In genomic region chr17:68101075-68101991, GRCh38 we compare ENCODE assay signal across 8 cellular contexts.
DNase-seq lines count a peak whose midpoint lies in the region; ATAC-seq, FAIRE-seq and TF ChIP-seq lines count a peak whose summit lies in the region.

No MANE protein-coding gene starts in this region.

- peak overlapping the region; percentile 70 for H3K4me3 ChIP-seq in GM12878
- peak overlapping the region; percentile 50 for H3K4me3 ChIP-seq in hepatocyte
- peak overlapping the region; percentile 89 for H3K4me3 ChIP-seq in urinary bladder (ENCODE audit: low read depth, low read length)

- 15% methylated on average over 50 of the region's 88 CpGs for WGBS in GM12878 (ENCODE audit: insufficient coverage, insufficient replicate concordance, low lambda C conversion rate, missing lambda C conversion rate)
- 9% methylated on average over 55 of the region's 88 CpGs for WGBS in hepatocyte (ENCODE audit: low lambda C conversion rate, missing lambda C conversion rate)
- WGBS in urinary bladder: 4% methylated on average over 88 of the region's 88 CpGs

- in situ Hi-C loops in GM12878 (cut with MboI): no loop called here

- H3K9ac ChIP-seq in GM12878 (ENCODE audit: control insufficient read depth, insufficient read depth, low read length): peak overlapping the region; percentile 56

- H4K20me1 ChIP-seq in GM12878 (ENCODE audit: control insufficient read depth, insufficient read depth): no peaks in the 10 kb centered on the region
- H4K20me1 ChIP-seq in hepatocyte (ENCODE audit: insufficient read depth, poor library complexity, severe bottlenecking): peaks cover 12% of the 10 kb centered on the region

- no peak for FAIRE-seq in GM12878 (lab: Jason Lieb, UNC)

- H3K27me3 ChIP-seq in GM12878 (replicated peaks in 1 of 2; ENCODE audit: control insufficient read depth in 2 of 2, insufficient read depth in 2 of 2, low read length in 1 of 2): 0 out of 4 replicates have a peak, but pooled peaks cover 0 to 3% of the 10 kb centered on the region in 2 experiments
- no peaks in the 10 kb centered on the region for H3K27me3 ChIP-seq in hepatocyte

- H3K27ac ChIP-seq in GM12878 (ENCODE audit: control insufficient read depth, insufficient read depth) (no peak overlapping the region), hepatocyte (peak overlapping the region; percentile 95), urinary bladder (ENCODE audit: low read depth) (peak overlapping the region; percentile 89)

- TF ChIP-seq EP300 in GM12878 (IDR thresholded peaks at IDR 0.05; ENCODE audit: borderline replicate concordance in 1 of 2, control insufficient read depth in 1 of 2, low read depth in 2 of 2, low read length in 2 of 2): no peak

- ATAC-seq in HG02610 (IDR thresholded peaks at IDR 0.05; ENCODE audit: unreplicated experiment): peak; percentile 71
- ATAC-seq in GM12878: peak; percentile 98

- H3K9me2 ChIP-seq in hepatocyte (replicated peaks; ENCODE audit: insufficient read depth): no peaks in the 10 kb centered on the region

- TF ChIP-seq CTCF in GM12878 (IDR thresholded peaks at IDR 0.05 in 2 of 3, conservative IDR thresholded peaks at IDR 0.05 in 1 of 3; ENCODE audit: control insufficient read depth in 2 of 3, extremely low read depth in 1 of 3, insufficient read depth in 1 of 3, low read depth in 3 of 3, low read length in 3 of 3) (no peak), hepatocyte (IDR thresholded peaks at IDR 0.05; ENCODE audit: poor library complexity) (no peak)

- SMC1A ChIA-PET in GM12878 (lab: Charles Lee; ENCODE audit: uncharacterized antibody, unreplicated experiment): no interaction called here

- H3K4me2 ChIP-seq in GM12878 (ENCODE audit: control insufficient read depth, insufficient read depth): peak overlapping the region; percentile 82
- H3K4me2 ChIP-seq in hepatocyte: peak overlapping the region; percentile 95

- RAD21 ChIA-PET in GM12878 (lab: Charles Lee; ENCODE audit: unreplicated experiment): no interaction called here

- H2AFZ ChIP-seq in GM12878 (ENCODE audit: control insufficient read depth, low read depth, low read length) (peak overlapping the region; percentile 90), hepatocyte (peak overlapping the region; percentile 87)

- POLR2A ChIA-PET in GM12878 (lab: Charles Lee): interaction anchor here (0.5 to 1.0 kb wide), 2 partner anchors 131 to 386 kb away, joined by 3 to 4 read pairs; no protein-coding TSS in a partner anchor

- TF ChIP-seq RAD21 in GM12878 (IDR thresholded peaks at IDR 0.05; ENCODE audit: insufficient read depth, low read depth, low read length): no peak

- no peaks in the 10 kb centered on the region; the same call in 2 of the 3 replicates for H3K9me3 ChIP-seq in GM12878 (replicated peaks; ENCODE audit: control insufficient read depth, insufficient read depth, low read length)
- no peaks in the 10 kb centered on the region for H3K9me3 ChIP-seq in hepatocyte (ENCODE audit: low read depth)

- peak; percentile 82 for TF ChIP-seq POLR2A in GM12878 (IDR thresholded peaks at IDR 0.05; ENCODE audit: low read depth, low read length)

- CTCF ChIA-PET in GM12878 (lab: Yijun Ruan, JAX): no interaction called here

- BruUV-seq in GM12878 (replicated peaks; lab: Mats Ljungman, UMichigan): no TSS peak

- peak; percentile 56 for DNase-seq in DMS79 treated with DMSO at 0.1 percent for 48 hours (lab: John Stamatoyannopoulos, UW)
- DNase-seq in NCI-H146 (lab: John Stamatoyannopoulos, UW): peak; percentile 97
- DNase-seq in T-helper 9 cell: peak; percentile 67
- DNase-seq in GM12878 (ENCODE audit: low read depth, low spot score): no peak
- peak; percentile 96 for DNase-seq in hepatocyte (ENCODE audit: low spot score)
- DNase-seq in pulmonary artery endothelial cell (ENCODE audit: low read depth, low spot score): peak; percentile 88

- intact Hi-C loops in GM12878 (cut with micrococcal nuclease; ENCODE audit: unreplicated experiment): no loop called here

- H3K79me2 ChIP-seq in GM12878 (ENCODE audit: control insufficient read depth, insufficient read depth, low read length) (no peaks in the 10 kb centered on the region), hepatocyte (peaks cover 43% of the 10 kb centered on the region)

- H3K4me1 ChIP-seq in GM12878 (ENCODE audit: control insufficient read depth, insufficient read depth, low read length) (peaks cover 4% of the 10 kb centered on the region; the same call in 1 of the 2 replicates), hepatocyte (ENCODE audit: insufficient read depth) (peaks cover 13% of the 10 kb centered on the region), urinary bladder (ENCODE audit: insufficient read depth) (no peaks in the 10 kb centered on the region)

- no peaks in the 10 kb centered on the region for H3K36me3 ChIP-seq in GM12878 (ENCODE audit: control insufficient read depth in 2 of 2, insufficient read depth in 2 of 2, low read length in 1 of 2)
- no peaks in the 10 kb centered on the region for H3K36me3 ChIP-seq in hepatocyte (replicated peaks; ENCODE audit: insufficient read depth, low read depth)
- no peaks in the 10 kb centered on the region for H3K36me3 ChIP-seq in urinary bladder (ENCODE audit: insufficient read depth)

TF ChIP-seq in GM12878, 131 proteins besides CTCF, POLR2A, EP300 and RAD21 (continues in another document):
- TF ChIP-seq PBX3 (IDR thresholded peaks at IDR 0.05; ENCODE audit: insufficient replicate concordance, low read depth, low read length) (peak; percentile 68), ZNF687 (IDR thresholded peaks at IDR 0.05) (peak; percentile 95), TAF1 (IDR thresholded peaks at IDR 0.05; ENCODE audit: borderline replicate concordance, low read depth, low read length) (0 out of 2 replicates have a peak, but pooled peaks have one; percentile 13), CBX5 (IDR thresholded peaks at IDR 0.05; ENCODE audit: low read depth) (no peak), BACH1 (IDR thresholded peaks at IDR 0.05; ENCODE audit: borderline replicate concordance) (peak; percentile 58; the same call in 1 of the 2 replicates), NFYA (IDR thresholded peaks at IDR 0.05; ENCODE audit: borderline replicate concordance, low read depth, low read length) (no peak), BHLHE40 (IDR thresholded peaks at IDR 0.05; ENCODE audit: borderline replicate concordance in 1 of 2, low read depth in 2 of 2, low read length in 1 of 2) (peak in 1 of 2 experiments; percentile 54; a peak in 1 of 4 replicates), ZZZ3 (IDR thresholded peaks at IDR 0.05; ENCODE audit: control insufficient read depth, insufficient read length, low read depth) (no peak), DPF2 (IDR thresholded peaks at IDR 0.05) (peak; percentile 52; the same call in 1 of the 2 replicates), HCFC1 (IDR thresholded peaks at IDR 0.05; ENCODE audit: low read length) (no peak; the same call in none of the 2 replicates), PKNOX1 (IDR thresholded peaks at IDR 0.05) (peak; percentile 89), SUPT20H (IDR thresholded peaks at IDR 0.05; ENCODE audit: borderline replicate concordance, control insufficient read depth, low read depth, low read length) (no peak)
